9 cellular contexts compared by ENCODE assay signal in the genomic region with DNA sequence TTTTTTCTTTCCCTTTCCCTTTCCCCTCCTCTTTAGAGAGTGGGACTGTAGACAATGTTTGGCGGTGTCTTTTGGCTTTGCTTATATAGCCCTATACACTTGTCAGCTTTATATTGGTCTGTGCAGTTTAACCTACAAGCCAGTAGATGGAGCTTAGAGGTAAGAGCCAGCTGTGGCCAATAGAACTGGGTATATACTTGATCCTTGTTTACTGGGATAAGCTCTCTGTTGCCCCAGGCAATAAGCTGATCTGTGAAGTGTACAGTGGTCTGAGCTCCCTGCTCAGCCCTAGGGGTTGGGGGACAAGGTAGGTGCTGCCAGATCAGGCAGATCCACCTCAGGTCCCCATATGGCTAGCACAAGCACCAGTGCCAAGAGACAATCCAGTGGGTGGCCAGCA.
A peak's percentile ranks its signal among the peaks of the same experiment; 100 is the strongest.
DNase-seq lines count a peak whose midpoint lies in the region; ATAC-seq and TF ChIP-seq lines count a peak whose summit lies in the region.
"Had no signal": no experiment of that assay in that cellular context is flagged by ENCODE, and none has a peak within 500 bp of the region (broad histone marks: within the 10 kb centered on the region; RNA-seq: fewer than 3 reads in every experiment).

No MANE protein-coding gene starts in this region.

- H3K27me3 ChIP-seq in OCI-LY3 (ENCODE audit: low read depth, low read length) = peaks cover 5% of the 10 kb centered on the region; the same call in 1 of the 2 replicates

- no peaks in the 10 kb centered on the region for H3K79me2 ChIP-seq in OCI-LY3 (ENCODE audit: low read length)

- no peak overlapping the region for H3K9ac ChIP-seq in OCI-LY3 (ENCODE audit: low read length)

- H3K27ac Mint-ChIP-seq in type B pancreatic cell (no peak overlapping the region), mesothelial cell of epicardium (no peak overlapping the region)

- no peak overlapping the region for H3K27ac ChIP-seq in OCI-LY3 (ENCODE audit: low read length)

- H3K4me3 ChIP-seq in OCI-LY3 (ENCODE audit: low read length) (no peak overlapping the region), fibroblast of mammary gland (ENCODE audit: control insufficient read depth, low read depth, low read length) (no peak overlapping the region)

- H3K27me3 Mint-ChIP-seq in type B pancreatic cell (no peaks in the 10 kb centered on the region), mesothelial cell of epicardium (ENCODE audit: low read depth) (peaks cover 11% of the 10 kb centered on the region)
- H3K27me3 Mint-ChIP-seq: central memory CD8-positive, alpha-beta T cell had no signal

- TF ChIP-seq CTCF in OCI-LY3 (IDR thresholded peaks at IDR 0.05; ENCODE audit: low read depth, low read length) = peak; percentile 74
- TF ChIP-seq CTCF in fibroblast of mammary gland (conservative IDR thresholded peaks at IDR 0.05; ENCODE audit: control insufficient read depth, insufficient read depth, low read depth, low read length) = peak; percentile 77
- TF ChIP-seq CTCF in type B pancreatic cell (conservative IDR thresholded peaks at IDR 0.05) = peak; percentile 68
- no peak for TF ChIP-seq CTCF in mesothelial cell of epicardium (IDR thresholded peaks at IDR 0.05; ENCODE audit: unreplicated experiment)

- H4K20me1 ChIP-seq in OCI-LY3 (ENCODE audit: insufficient read depth, low read length) = no peaks in the 10 kb centered on the region

- H3K4me2 ChIP-seq in OCI-LY3 (ENCODE audit: low read length) = no peak overlapping the region

- no peaks in the 10 kb centered on the region for H3K9me3 ChIP-seq in OCI-LY3 (ENCODE audit: insufficient read depth, low read length)

- H3K9me3 Mint-ChIP-seq in type B pancreatic cell (no peaks in the 10 kb centered on the region), mesothelial cell of epicardium (peaks cover 6% of the 10 kb centered on the region)

- H3K4me3 Mint-ChIP-seq in type B pancreatic cell (no peak overlapping the region), mesothelial cell of epicardium (no peak overlapping the region)
- H3K4me3 Mint-ChIP-seq: central memory CD8-positive, alpha-beta T cell had no signal

- H3K36me3 ChIP-seq in OCI-LY3 (replicated peaks; ENCODE audit: low read depth, low read length) = no peaks in the 10 kb centered on the region

- DNase-seq in NCI-H2171 treated with DMSO at 0.1 percent for 48 hours (lab: John Stamatoyannopoulos, UW) = peak; percentile 17
- DNase-seq in NCI-H2171 (lab: John Stamatoyannopoulos, UW) = no peak
- DNase-seq in fibroblast of mammary gland (ENCODE audit: low read depth) = peak; percentile 76
- no peak for DNase-seq in type B pancreatic cell (ENCODE audit: extremely low spot score, unreplicated experiment)
- DNase-seq in mesothelial cell of epicardium (ENCODE audit: low spot score in 2 of 2, unreplicated experiment in 2 of 2) = no peak
- no peak for DNase-seq in GM19240 (ENCODE audit: insufficient read length, low spot score)

- H2AFZ ChIP-seq in OCI-LY3 (ENCODE audit: low read depth, low read length) = no peak overlapping the region

- H3K36me3 Mint-ChIP-seq in type B pancreatic cell (no peaks in the 10 kb centered on the region), mesothelial cell of epicardium (no peaks in the 10 kb centered on the region)

- H3K4me1 ChIP-seq in OCI-LY3 (ENCODE audit: low read length) = peaks cover 5% of the 10 kb centered on the region

- no peak for ATAC-seq in GM18517 (IDR thresholded peaks at IDR 0.05; ENCODE audit: unreplicated experiment)

- no peaks in the 10 kb centered on the region for H3K4me1 Mint-ChIP-seq in type B pancreatic cell (ENCODE audit: unreplicated experiment)
- no peaks in the 10 kb centered on the region for H3K4me1 Mint-ChIP-seq in mesothelial cell of epicardium
- H3K4me1 Mint-ChIP-seq: central memory CD8-positive, alpha-beta T cell had no signal

Comparison
In these comparisons a context has a peak if more than half of its experiments do, and no peak if none do; other contexts are left out.
1. DNase-seq: peak in NCI-H2171 treated with DMSO at 0.1 percent for 48 hours (single experiment) and fibroblast of mammary gland (single experiment); none in NCI-H2171 (single experiment), type B pancreatic cell (single experiment), mesothelial cell of epicardium (0 of 2) and GM19240 (single experiment).